In the genomic region with DNA sequence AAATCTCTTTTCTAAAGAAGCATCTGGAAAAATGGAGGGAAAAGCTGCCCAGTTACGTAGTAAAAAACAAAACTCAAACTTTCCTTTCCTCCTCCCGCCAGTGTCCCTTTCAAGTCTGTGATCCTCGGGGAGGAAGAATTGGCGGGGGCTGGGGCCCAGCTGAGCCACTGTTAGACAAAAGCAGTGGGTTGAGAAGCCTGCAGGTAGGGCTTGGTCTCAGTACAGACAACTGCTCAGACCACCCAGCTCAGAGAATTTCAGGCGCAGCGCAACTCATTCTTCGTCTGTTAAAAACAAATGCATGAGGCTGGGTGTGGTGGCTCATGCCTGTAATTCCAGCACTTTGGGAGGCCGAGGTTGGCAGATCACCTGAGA, we compare ENCODE assay signal across 1 cellular context.
TF ChIP-seq lines count a peak whose summit lies in the region.

No MANE protein-coding gene starts in this region.

TF ChIP-seq in WTC11, 78 proteins besides CTCF, POLR2A, EP300 and RAD21 (continued from another document):
- TF ChIP-seq, protein P1, sequence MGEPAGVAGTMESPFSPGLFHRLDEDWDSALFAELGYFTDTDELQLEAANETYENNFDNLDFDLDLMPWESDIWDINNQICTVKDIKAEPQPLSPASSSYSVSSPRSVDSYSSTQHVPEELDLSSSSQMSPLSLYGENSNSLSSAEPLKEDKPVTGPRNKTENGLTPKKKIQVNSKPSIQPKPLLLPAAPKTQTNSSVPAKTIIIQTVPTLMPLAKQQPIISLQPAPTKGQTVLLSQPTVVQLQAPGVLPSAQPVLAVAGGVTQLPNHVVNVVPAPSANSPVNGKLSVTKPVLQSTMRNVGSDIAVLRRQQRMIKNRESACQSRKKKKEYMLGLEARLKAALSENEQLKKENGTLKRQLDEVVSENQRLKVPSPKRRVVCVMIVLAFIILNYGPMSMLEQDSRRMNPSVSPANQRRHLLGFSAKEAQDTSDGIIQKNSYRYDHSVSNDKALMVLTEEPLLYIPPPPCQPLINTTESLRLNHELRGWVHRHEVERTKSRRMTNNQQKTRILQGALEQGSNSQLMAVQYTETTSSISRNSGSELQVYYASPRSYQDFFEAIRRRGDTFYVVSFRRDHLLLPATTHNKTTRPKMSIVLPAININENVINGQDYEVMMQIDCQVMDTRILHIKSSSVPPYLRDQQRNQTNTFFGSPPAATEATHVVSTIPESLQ (CRISPR knock-in tag; IDR thresholded peaks at IDR 0.05), result no peak
- TF ChIP-seq JUN (CRISPR knock-in tag; IDR thresholded peaks at IDR 0.05) (no peak), FOXP4 (CRISPR knock-in tag; IDR thresholded peaks at IDR 0.05) (no peak), FOXJ3 (CRISPR knock-in tag; IDR thresholded peaks at IDR 0.05; ENCODE audit: borderline replicate concordance) (no peak), HMGXB4 (CRISPR knock-in tag; IDR thresholded peaks at IDR 0.05) (no peak), NR2C2 (CRISPR knock-in tag; IDR thresholded peaks at IDR 0.05) (no peak), CDX4 (CRISPR knock-in tag; IDR thresholded peaks at IDR 0.05; ENCODE audit: borderline replicate concordance) (no peak), CBFB (CRISPR knock-in tag; IDR thresholded peaks at IDR 0.05; ENCODE audit: low read depth) (no peak), E2F1 (CRISPR knock-in tag; IDR thresholded peaks at IDR 0.05) (no peak), OVOL2 (CRISPR knock-in tag; IDR thresholded peaks at IDR 0.05; ENCODE audit: borderline replicate concordance) (no peak), GABPB1 (CRISPR knock-in tag; IDR thresholded peaks at IDR 0.05) (no peak), JAZF1 (CRISPR knock-in tag; IDR thresholded peaks at IDR 0.05) (no peak)
